ENCODE assay signal across 9 cellular contexts in genomic region chr9:106859957-106860715, GRCh38. TPM values are rescaled to one million over a fixed set of nuclear protein-coding genes. Genes with fewer than 3 reads are reported as not detected.
DNase-seq lines count a peak whose midpoint lies in the region; ATAC-seq lines count a peak whose summit lies in the region.
"Had no signal": no experiment of that assay in that cellular context is flagged by ENCODE, and none has a peak within 500 bp of the region (broad histone marks: within the 10 kb centered on the region; RNA-seq: fewer than 3 reads in every experiment).

No MANE protein-coding gene starts in this region.

- H3K36me3 ChIP-seq in rectal smooth muscle tissue (ENCODE audit: control insufficient read depth, insufficient read depth, low read length) = no peaks in the 10 kb centered on the region

- peaks cover 4% of the 10 kb centered on the region for H3K4me1 ChIP-seq in rectal smooth muscle tissue (ENCODE audit: control insufficient read depth, insufficient read depth, low read length)

- no peaks in the 10 kb centered on the region for H3K27me3 ChIP-seq in rectal smooth muscle tissue (ENCODE audit: control insufficient read depth, insufficient read depth, low read length)

- peak; percentile 11 for DNase-seq in EH (ENCODE audit: low read depth)
- DNase-seq in RPMI7951 (ENCODE audit: low read depth) = peak; percentile 55
- DNase-seq in Right ventricle myocardium superior = peak; percentile 49
- no peak for DNase-seq in cerebellar nuclear complex (lab: John Stamatoyannopoulos, UW)
- no peak for DNase-seq in SKM-1 (lab: John Stamatoyannopoulos, UW; ENCODE audit: unreplicated experiment)

- H3K4me3 ChIP-seq in rectal smooth muscle tissue (ENCODE audit: low read length) = peak overlapping the region; percentile 97

- intact Hi-C loops in Right ventricle myocardium superior (cut with DNase I) = no loop called here

- H3K9ac ChIP-seq in rectal smooth muscle tissue (ENCODE audit: low read length) = no peak overlapping the region

- H3K27ac ChIP-seq in rectal smooth muscle tissue (ENCODE audit: low read depth, low read length) = peak overlapping the region; percentile 85
- H3K27ac ChIP-seq: HL-60 had no signal

- ATAC-seq in Right ventricle myocardium superior (ENCODE audit: poor library complexity) (peak; percentile 8), GM18867 (IDR thresholded peaks at IDR 0.05; ENCODE audit: unreplicated experiment) (no peak), GM19035 (IDR thresholded peaks at IDR 0.05; ENCODE audit: unreplicated experiment) (no peak)

RNA-seq across cellular contexts. Expression of gene ZNF462, which starts 2.8 kb away (rescaled TPM):
- 10.0 and 14.2 TPM in 2 replicates for total RNA-seq in RPMI7951 (2014; rRNA removed; shearing (Covaris generic))
- 21.2 TPM for total RNA-seq in Right ventricle myocardium superior

Comparison
In these comparisons a context has a peak if more than half of its experiments do, and no peak if none do; other contexts are left out.
1. DNase-seq: peak in EH (single experiment), RPMI7951 (single experiment) and Right ventricle myocardium superior (single experiment); none in cerebellar nuclear complex (0 of 2) and SKM-1 (single experiment).